In genomic region chr13:48303331-48304131, GRCh38 we compare ENCODE assay signal across 8 cellular contexts. TPM values are rescaled to one million over a fixed set of nuclear protein-coding genes. Genes with fewer than 3 reads are reported as not detected.
DNase-seq lines count a peak whose midpoint lies in the region; ATAC-seq and TF ChIP-seq lines count a peak whose summit lies in the region.

Gene RB1 (plus strand): TSS chr13:48303751. CDS start chr13:48303913, 162 bp downstream.

- ATAC-seq in HG02870 (IDR thresholded peaks at IDR 0.05; ENCODE audit: unreplicated experiment) (peak; percentile 71), psoas muscle (peak; percentile 94 to 96 (median 94))

- no peaks in the 10 kb centered on the region for H3K9me3 ChIP-seq in right atrium auricular region
- no peaks in the 10 kb centered on the region for H3K9me3 ChIP-seq in psoas muscle

- peak within 1 kb of the TSS; percentile 99 to 100 for H3K27ac ChIP-seq in right atrium auricular region
- peak within 1 kb of the TSS; percentile 100 for H3K27ac ChIP-seq in psoas muscle
- H3K27ac ChIP-seq in urinary bladder (ENCODE audit: low read depth): peak within 1 kb of the TSS; percentile 98

- peak in 1 of 2 donors; percentile 5 for TF ChIP-seq CTCF in right atrium auricular region (IDR thresholded peaks at IDR 0.05)
- no peak for TF ChIP-seq CTCF in psoas muscle (IDR thresholded peaks at IDR 0.05)

- peak; percentile 90 for TF ChIP-seq POLR2A in GM15510 (IDR thresholded peaks at IDR 0.05; ENCODE audit: borderline replicate concordance, extremely low read depth, insufficient read length)

- no peaks in the 10 kb centered on the region for H3K27me3 ChIP-seq in right atrium auricular region
- no peaks in the 10 kb centered on the region for H3K27me3 ChIP-seq in psoas muscle (ENCODE audit: insufficient read depth in 3 of 3, low read length in 2 of 3)

- DNase-seq in NCI-H1694 (lab: John Stamatoyannopoulos, UW): peak; percentile 68
- peak; percentile 80 to 96 (median 88) for DNase-seq in T-helper 2 cell
- DNase-seq in anterior cingulate cortex (lab: John Stamatoyannopoulos, UW): peak in 56 of 58 donors; percentile 21 to 91 (median 76)
- DNase-seq in right atrium auricular region (ENCODE audit: low spot score): peak; percentile 94
- peak; percentile 96 to 97 for DNase-seq in psoas muscle

- intact Hi-C loops in psoas muscle (cut with DNase I): loop anchor here (5.0 to 10.0 kb wide), 5 partner anchors 66 to 209 kb away; partner anchors contain the start of genes ITM2B (in 1 of the 2) and MED4 (in 1 of the 2)

- WGBS in psoas muscle, 3 donors: 0% methylated on average over 71 to 97 of the region's 97 CpGs
- under 1% methylated on average over 97 of the region's 97 CpGs for WGBS in urinary bladder

- peaks cover 9% of the 10 kb centered on the region for H3K36me3 ChIP-seq in right atrium auricular region
- peaks cover 0 to 25% of the 10 kb centered on the region in 2 donors for H3K36me3 ChIP-seq in psoas muscle (ENCODE audit: insufficient read depth in 1 of 2, low read depth in 1 of 2)
- H3K36me3 ChIP-seq in urinary bladder (ENCODE audit: insufficient read depth): no peaks in the 10 kb centered on the region

- H3K4me3 ChIP-seq in right atrium auricular region (peak within 1 kb of the TSS; percentile 91 to 98), psoas muscle (peak within 1 kb of the TSS; percentile 97), urinary bladder (ENCODE audit: low read depth, low read length) (peak within 1 kb of the TSS; percentile 90)

- H3K4me1 ChIP-seq in right atrium auricular region: peaks cover 0 to 30% of the 10 kb centered on the region in 2 donors
- H3K4me1 ChIP-seq in psoas muscle: peaks cover 14% of the 10 kb centered on the region
- H3K4me1 ChIP-seq in urinary bladder (ENCODE audit: insufficient read depth): no peaks in the 10 kb centered on the region

RNA-seq across cellular contexts. Expression of gene RB1, which starts in this region (rescaled TPM):
- 10 to 100 TPM; 24.3 to 27.1 TPM for total RNA-seq in right atrium auricular region
- total RNA-seq in psoas muscle: 10 to 100 TPM; 23.7 to 35.6 (median 30.7) TPM
- 10 to 100 TPM; 16.6 to 28.0 (median 25.4) TPM for polyA plus RNA-seq in psoas muscle
- total RNA-seq in urinary bladder: 81.6 TPM
- polyA plus RNA-seq in urinary bladder: 19.7 TPM

Comparison
In these comparisons a context has a peak if more than half of its experiments do, and no peak if none do; other contexts are left out.
1. Peak in every context shown above with its lines: DNase-seq, ATAC-seq, H3K4me3 ChIP-seq and H3K27ac ChIP-seq.